Comparison of ENCODE assay signal across 15 cellular contexts in genomic region chr2:99984781-99985525, GRCh38.
DNase-seq lines count a peak whose midpoint lies in the region; ATAC-seq and TF ChIP-seq lines count a peak whose summit lies in the region.
"Had no signal": no experiment of that assay in that cellular context is flagged by ENCODE, and none has a peak within 500 bp of the region (broad histone marks: within the 10 kb centered on the region; RNA-seq: fewer than 3 reads in every experiment).

No MANE protein-coding gene starts in this region.

- no peak overlapping the region for H3K27ac ChIP-seq in A673 (ENCODE audit: low read depth, low read length, poor library complexity, severe bottlenecking)
- H3K27ac ChIP-seq: tibial nerve had no signal

- TF ChIP-seq CTCF in A673 (conservative IDR thresholded peaks at IDR 0.05; ENCODE audit: low read depth, low read length) (no peak), astrocyte of the spinal cord (IDR thresholded peaks at IDR 0.05; ENCODE audit: low read depth, low read length) (no peak), omental fat pad (IDR thresholded peaks at IDR 0.05) (no peak)

- no peak overlapping the region for H3K4me3 ChIP-seq in A673 (ENCODE audit: low read depth, low read length, poor library complexity, severe bottlenecking)
- no peak overlapping the region for H3K4me3 ChIP-seq in astrocyte of the spinal cord (ENCODE audit: low read depth, low read length)
- H3K4me3 ChIP-seq: tibial nerve had no signal

- in situ Hi-C loops in astrocyte of the spinal cord (cut with HindIII; ENCODE audit: low sequenced_read_pairs), result no loop called here

- CTCF ChIA-PET in A673 (lab: Charles Lee), result no interaction called here
- CTCF ChIA-PET in HEK293T (lab: Yijun Ruan, JAX), result interaction anchor here (0.8 kb wide), 1 partner anchor 9 kb away, joined by 3 read pairs; no protein-coding TSS in a partner anchor

- BruUV-seq in A673 (replicated peaks; lab: Mats Ljungman, UMichigan), result no TSS peak

- no peaks in the 10 kb centered on the region for H3K9me3 ChIP-seq in A673 (ENCODE audit: low read depth, low read length, poor library complexity, severe bottlenecking)
- H3K9me3 ChIP-seq: BE2C, tibial nerve had no signal

- H3K4me1 ChIP-seq in A673 (ENCODE audit: insufficient read depth, low read length, poor library complexity, severe bottlenecking), result no peaks in the 10 kb centered on the region
- H3K4me1 ChIP-seq: BE2C had no signal

- H3K36me3 ChIP-seq in A673 (ENCODE audit: insufficient read depth, low read length, poor library complexity, severe bottlenecking), result no peaks in the 10 kb centered on the region
- H3K36me3 ChIP-seq: BE2C, tibial nerve had no signal

- POLR2A ChIA-PET in A673 (lab: Charles Lee; ENCODE audit: low non-redundant PET), result no interaction called here
- POLR2A ChIA-PET in HEK293T (lab: Yijun Ruan, JAX), result no interaction called here

- DNase-seq in A673 (ENCODE audit: low spot score) (peak; percentile 15), HEK293T (ENCODE audit: extremely low spot score) (no peak), astrocyte of the spinal cord (ENCODE audit: low read depth, low spot score) (peak; percentile 58), hepatic stellate cell (ENCODE audit: low spot score) (peak; percentile 7), omental fat pad (ENCODE audit: low spot score) (no peak), NOMO-1 treated with DMSO at 0.1 percent for 48 hours (lab: John Stamatoyannopoulos, UW; ENCODE audit: unreplicated experiment) (no peak), globus pallidus (ENCODE audit: low spot score) (no peak)
- DNase-seq: activated T-cell treated with anti-CD3 and anti-CD28 coated beads, Interleukin-2, amount 50 U/mL, for 1 hour; BE2C; islet precursor cell; naive thymus-derived CD4-positive, alpha-beta T cell; SHP77 treated with DMSO at 0.1 percent for 48 hours; small intestine had no signal

- H3K27me3 ChIP-seq in A673 (replicated peaks; ENCODE audit: insufficient read depth, low read depth, low read length, poor library complexity), result peaks cover 21% of the 10 kb centered on the region
- H3K27me3 ChIP-seq: BE2C, tibial nerve had no signal

- ATAC-seq in omental fat pad (ENCODE audit: low FRiP score) (no peak), HG03432 (IDR thresholded peaks at IDR 0.05; ENCODE audit: unreplicated experiment) (no peak)
- ATAC-seq: naive thymus-derived CD4-positive, alpha-beta T cell had no signal

- intact Hi-C loops in A673 (cut with micrococcal nuclease; ENCODE audit: unreplicated experiment), result no loop called here

TF ChIP-seq in HEK293T, 16 proteins besides CTCF, POLR2A, EP300 and RAD21:
- TF ChIP-seq FOXK2 (IDR thresholded peaks at IDR 0.05) (no peak), FOXA1 (IDR thresholded peaks at IDR 0.05) (no peak), PKNOX1 (IDR thresholded peaks at IDR 0.05) (0 out of 2 replicates have a peak, but pooled peaks have one; percentile 12)

Comparison
In these comparisons a context has a peak if more than half of its experiments do, and no peak if none do; other contexts are left out.
1. DNase-seq: peak in A673 (single experiment), astrocyte of the spinal cord (single experiment) and hepatic stellate cell (single experiment); none in HEK293T (single experiment), omental fat pad (single experiment), NOMO-1 treated with DMSO at 0.1 percent for 48 hours (single experiment) and globus pallidus (single experiment).